Comparison of ENCODE assay signal across 13 cellular contexts in the genomic region with DNA sequence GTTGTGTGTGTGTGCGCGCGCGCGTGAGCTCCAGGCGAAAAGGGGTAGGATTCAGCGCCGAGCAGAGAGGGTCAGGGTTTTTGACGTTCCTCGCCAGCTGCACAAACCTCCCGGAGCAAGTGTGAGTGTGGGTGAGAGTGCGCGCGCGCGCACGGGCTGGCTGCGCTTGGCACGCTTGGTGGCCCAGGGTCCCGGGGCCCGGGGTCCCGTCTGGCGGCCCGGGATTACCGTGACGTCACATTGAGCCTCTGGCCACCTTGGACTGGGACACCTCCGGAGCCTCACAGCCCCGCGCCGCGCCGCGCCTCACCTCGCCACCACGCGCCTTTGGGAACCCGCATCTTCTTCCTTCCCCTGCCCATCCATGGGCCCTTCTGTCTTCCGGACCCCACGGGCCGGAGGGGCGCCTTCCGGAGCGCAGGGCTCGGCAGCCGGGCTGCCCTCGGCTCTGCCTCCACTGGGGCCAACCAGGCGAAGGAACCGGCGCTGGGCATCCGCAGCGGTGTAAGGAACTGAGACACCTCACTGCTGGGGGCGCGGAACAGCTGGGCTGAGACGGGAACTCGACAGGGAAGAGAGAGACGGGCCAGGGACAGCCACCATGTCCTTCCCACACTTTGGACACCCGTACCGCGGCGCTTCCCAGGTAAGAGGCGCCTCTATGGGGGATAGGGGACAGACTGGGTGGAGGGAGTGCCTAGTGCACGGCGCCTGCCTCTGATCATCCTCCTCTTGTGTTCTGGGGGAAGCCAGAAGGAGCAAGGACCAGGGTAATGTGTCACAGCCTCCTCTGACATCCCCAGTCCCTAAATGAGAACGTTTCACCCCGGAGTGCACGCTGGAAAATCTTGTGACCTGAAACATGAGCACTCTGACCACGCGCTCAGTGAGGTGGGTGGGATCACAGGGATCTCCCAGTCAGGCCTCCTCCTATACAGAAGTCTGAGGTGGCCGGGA. TPM values are rescaled to one million over a fixed set of nuclear protein-coding genes. Genes with fewer than 3 reads are reported as not detected.
DNase-seq lines count a peak whose midpoint lies in the region; ATAC-seq and TF ChIP-seq lines count a peak whose summit lies in the region.
"Had no signal": no experiment of that assay in that cellular context is flagged by ENCODE, and none has a peak within 500 bp of the region (broad histone marks: within the 10 kb centered on the region; RNA-seq: fewer than 3 reads in every experiment).

No MANE protein-coding gene starts in this region.

- H3K4me2 ChIP-seq in H9 (ENCODE audit: insufficient read depth, insufficient read length, low read length): peak overlapping the region; percentile 67

- DNase-seq in H9 (peak; percentile 49), kidney epithelial cell (ENCODE audit: low read depth) (no peak), NCI-H446 treated with DMSO at 0.1 percent for 48 hours (lab: John Stamatoyannopoulos, UW) (no peak), NCI-H1436 (lab: John Stamatoyannopoulos, UW) (no peak)
- DNase-seq in CD8-positive, alpha-beta memory T cell: no peak
- DNase-seq: MV-4-11; NK-92 treated with Interleukin-12 subunit alpha and Interleukin-12 subunit beta, amount 100 ng/mL, for 24 hours had no signal

- no peak for ATAC-seq in GM19455 (IDR thresholded peaks at IDR 0.05; ENCODE audit: unreplicated experiment)
- ATAC-seq: natural killer cell treated with Interleukin-12 subunit alpha and Interleukin-12 subunit beta and Interleukin-15 and Interleukin-18, amount 100 ng/mL, for 72 hours had no signal

- TF ChIP-seq CTCF in H9 (conservative IDR thresholded peaks at IDR 0.05): no peak
- no peak for TF ChIP-seq CTCF in brain (conservative IDR thresholded peaks at IDR 0.05)
- TF ChIP-seq CTCF in kidney epithelial cell (IDR thresholded peaks at IDR 0.05; ENCODE audit: insufficient read depth, low read length, poor library complexity, severe bottlenecking): no peak

- no peaks in the 10 kb centered on the region for H4K20me1 ChIP-seq in H9 (ENCODE audit: control insufficient read depth, insufficient read depth, insufficient read length)

- H3K36me3 Mint-ChIP-seq in H9 (ENCODE audit: insufficient read depth in 1 of 3, low read depth in 3 of 3) (no peaks in the 10 kb centered on the region), brain (no peaks in the 10 kb centered on the region)
- peaks cover 0 to 2% (median 0%) of the 10 kb centered on the region in 3 donors for H3K36me3 Mint-ChIP-seq in CD8-positive, alpha-beta memory T cell
- H3K36me3 Mint-ChIP-seq: natural killer cell treated with Interleukin-12 subunit alpha and Interleukin-12 subunit beta and Interleukin-15 and Interleukin-18, amount 100 ng/mL, for 72 hours had no signal

- H4K8ac ChIP-seq in H9 (replicated peaks; ENCODE audit: insufficient read length, low read depth, low read length): no peak overlapping the region

- no CpG with 5 or more reads among the region's 69 CpGs for WGBS in H9 (ENCODE audit: extremely low coverage, insufficient read length, low lambda C conversion rate)

- no peak overlapping the region for H2BK15ac ChIP-seq in H9 (ENCODE audit: low read depth, low read length)

- H3K14ac ChIP-seq in H9 (ENCODE audit: insufficient read depth, low read length): no peak overlapping the region

- peak overlapping the region; percentile 69 to 86 for H3K4me3 Mint-ChIP-seq in H9
- H3K4me3 Mint-ChIP-seq in brain: peak overlapping the region; percentile 69 to 90 (median 82)
- no peak overlapping the region for H3K4me3 Mint-ChIP-seq in CD8-positive, alpha-beta memory T cell
- H3K4me3 Mint-ChIP-seq: natural killer cell treated with Interleukin-12 subunit alpha and Interleukin-12 subunit beta and Interleukin-15 and Interleukin-18, amount 100 ng/mL, for 72 hours had no signal

- H3K27me3 ChIP-seq in H9 (ENCODE audit: insufficient read depth, low read length) (peaks cover 56% of the 10 kb centered on the region), kidney epithelial cell (ENCODE audit: control insufficient read depth, insufficient read depth, low read length) (peaks cover 52% of the 10 kb centered on the region), skeletal muscle tissue (ENCODE audit: control insufficient read depth in 3 of 3, insufficient read depth in 3 of 3, low read length in 3 of 3) (peaks cover 21 to 57% (median 35%) of the 10 kb centered on the region in 3 donors)
- H3K27me3 ChIP-seq in CD8-positive, alpha-beta memory T cell (ENCODE audit: insufficient read depth, low read length, poor library complexity, severe bottlenecking): no peaks in the 10 kb centered on the region

- H3K9me3 Mint-ChIP-seq in H9 (no peaks in the 10 kb centered on the region; a peak in 2 of 5 replicates), brain (peaks cover 0 to 3% (median 0%) of the 10 kb centered on the region in 5 experiments)
- peaks cover 0 to 5% (median 0%) of the 10 kb centered on the region in 5 donors for H3K9me3 Mint-ChIP-seq in CD8-positive, alpha-beta memory T cell
- H3K9me3 Mint-ChIP-seq: natural killer cell treated with Interleukin-12 subunit alpha and Interleukin-12 subunit beta and Interleukin-15 and Interleukin-18, amount 100 ng/mL, for 72 hours had no signal

- no peak overlapping the region for H2BK120ac ChIP-seq in H9 (ENCODE audit: low read depth, low read length, poor library complexity, severe bottlenecking)

- no peak overlapping the region for H3K23ac ChIP-seq in H9 (ENCODE audit: insufficient read length, low read depth, low read length)

- no peak overlapping the region for H3K9ac ChIP-seq in H9 (ENCODE audit: extremely low read depth, insufficient read length, low read length)
- H3K9ac ChIP-seq in skeletal muscle tissue (ENCODE audit: low read depth in 1 of 3, low read length in 3 of 3): peak overlapping the region in 2 of 3 donors; percentile 70 to 86

- H3K27ac Mint-ChIP-seq in H9 (no peak overlapping the region), brain (peak overlapping the region in 2 of 5 experiments; percentile 17 to 55)
- no peak overlapping the region for H3K27ac Mint-ChIP-seq in CD8-positive, alpha-beta memory T cell
- H3K27ac Mint-ChIP-seq: natural killer cell treated with Interleukin-12 subunit alpha and Interleukin-12 subunit beta and Interleukin-15 and Interleukin-18, amount 100 ng/mL, for 72 hours had no signal

- POLR2A ChIA-PET in CD8-positive, alpha-beta memory T cell (lab: Charles Lee): no interaction called here

- H3K4me1 Mint-ChIP-seq in H9 (peaks cover 15 to 41% of the 10 kb centered on the region in 2 experiments), brain (peaks cover 13% of the 10 kb centered on the region)
- H3K4me1 Mint-ChIP-seq in CD8-positive, alpha-beta memory T cell: peaks cover 0 to 3% (median 0%) of the 10 kb centered on the region in 3 donors

- H3K23me2 ChIP-seq in H9 (ENCODE audit: insufficient read length, low read depth, low read length, poor library complexity, severe bottlenecking): peaks cover 14% of the 10 kb centered on the region

- H3K4me1 ChIP-seq in H9 (ENCODE audit: insufficient read depth, low read length): no peaks in the 10 kb centered on the region
- H3K4me1 ChIP-seq in skeletal muscle tissue (ENCODE audit: control insufficient read depth in 3 of 3, insufficient read depth in 3 of 3, low read length in 3 of 3): peaks cover 4 to 10% (median 8%) of the 10 kb centered on the region in 3 donors
- H3K4me1 ChIP-seq in CD8-positive, alpha-beta memory T cell (ENCODE audit: insufficient read depth, low read length): no peaks in the 10 kb centered on the region
- H3K4me1 ChIP-seq: foreskin keratinocyte had no signal

- H3K9me3 ChIP-seq in H9 (ENCODE audit: control insufficient read depth, low read depth, low read length) (no peaks in the 10 kb centered on the region), skeletal muscle tissue (ENCODE audit: control insufficient read depth in 3 of 3, low read length in 3 of 3) (no peaks in the 10 kb centered on the region)
- H3K9me3 ChIP-seq in CD8-positive, alpha-beta memory T cell (ENCODE audit: low read length): no peaks in the 10 kb centered on the region
- H3K9me3 ChIP-seq: tibial nerve had no signal

- H3K4me3 ChIP-seq in kidney epithelial cell (ENCODE audit: low read depth, low read length): peak overlapping the region; percentile 37
- peak overlapping the region; percentile 54 to 70 (median 63) for H3K4me3 ChIP-seq in skeletal muscle tissue (ENCODE audit: low read length in 3 of 3)
- no peak overlapping the region for H3K4me3 ChIP-seq in CD8-positive, alpha-beta memory T cell (ENCODE audit: low read length)

- H3K56ac ChIP-seq in H9 (ENCODE audit: insufficient read length, low read depth, low read length): no peak overlapping the region

- H4K91ac ChIP-seq in H9 (ENCODE audit: insufficient read length, low read depth, low read length): no peak overlapping the region

- H3K27me3 Mint-ChIP-seq in H9 (ENCODE audit: low read depth) (peaks cover 99% of the 10 kb centered on the region), brain (peaks cover 98% of the 10 kb centered on the region)
- H3K27me3 Mint-ChIP-seq in CD8-positive, alpha-beta memory T cell: peaks cover 36 to 52% of the 10 kb centered on the region in 2 donors

- H3K4ac ChIP-seq in H9 (ENCODE audit: low read depth, low read length): no peak overlapping the region

- H3K79me2 ChIP-seq in H9 (ENCODE audit: insufficient read depth, low read length): no peaks in the 10 kb centered on the region

- no peak overlapping the region for H3K27ac ChIP-seq in H9 (ENCODE audit: insufficient read length, low read depth, low read length)
- peak overlapping the region; percentile 83 for H3K27ac ChIP-seq in skeletal muscle tissue (ENCODE audit: low read depth, low read length)
- H3K27ac ChIP-seq in CD8-positive, alpha-beta memory T cell (ENCODE audit: low read depth, low read length): no peak overlapping the region
- H3K27ac ChIP-seq: foreskin keratinocyte, tibial nerve had no signal

- H3K36me3 ChIP-seq in kidney epithelial cell (ENCODE audit: control insufficient read depth, insufficient read depth, low read length) (no peaks in the 10 kb centered on the region), skeletal muscle tissue (ENCODE audit: control insufficient read depth in 3 of 3, insufficient read depth in 3 of 3, low read length in 3 of 3) (peaks cover 0 to 3% (median 0%) of the 10 kb centered on the region in 3 donors)
- no peaks in the 10 kb centered on the region for H3K36me3 ChIP-seq in CD8-positive, alpha-beta memory T cell (ENCODE audit: insufficient read depth, low read length)
- H3K36me3 ChIP-seq: tibial nerve had no signal

- no peak overlapping the region for H3T11ph ChIP-seq in H9 (ENCODE audit: low read length)

- H2BK20ac ChIP-seq in H9 (ENCODE audit: low read depth, low read length, poor library complexity, severe bottlenecking): no peak overlapping the region

- H2BK5ac ChIP-seq in H9 (ENCODE audit: insufficient read length, low read length): no peak overlapping the region

- no peak overlapping the region for H2AFZ ChIP-seq in H9 (ENCODE audit: low read length)

- no peak overlapping the region for H2BK12ac ChIP-seq in H9 (ENCODE audit: insufficient read length, low read depth, low read length)

- no peak overlapping the region for H4K5ac ChIP-seq in H9 (ENCODE audit: insufficient read length, low read depth, low read length)

- CTCF ChIA-PET in CD8-positive, alpha-beta memory T cell (lab: Charles Lee): no interaction called here

- no peak overlapping the region for H2AK5ac ChIP-seq in H9 (ENCODE audit: insufficient read length, low read length)

- H3K18ac ChIP-seq in H9 (ENCODE audit: insufficient read length, low read depth, low read length): no peak overlapping the region

- no peaks in the 10 kb centered on the region for H3K79me1 ChIP-seq in H9 (ENCODE audit: insufficient read depth, low read depth, low read length, poor library complexity, severe bottlenecking)

RNA-seq across cellular contexts. Expression of a gene that starts 0.8 kb away (rescaled TPM):
- not detected in 2 replicates for total RNA-seq in H9 (2021)
- 0.10 TPM for polyA plus RNA-seq in brain (ENCODE audit: insufficient read depth, low read depth, low replicate concordance)
- total RNA-seq in kidney epithelial cell: 0.41 and 1.3 TPM in 2 replicates
- total RNA-seq in skeletal muscle tissue: not detected
- not detected for total RNA-seq in CD8-positive, alpha-beta memory T cell
- polyA plus RNA-seq in CD8-positive, alpha-beta memory T cell: not detected
- total RNA-seq: foreskin keratinocyte; natural killer cell treated with Interleukin-12 subunit alpha and Interleukin-12 subunit beta and Interleukin-15 and Interleukin-18, amount 100 ng/mL, for 72 hours had no signal
- polyA plus RNA-seq: foreskin keratinocyte had no signal

Comparison
In these comparisons a context has a peak if more than half of its experiments do, and no peak if none do; other contexts are left out.
1. H3K4me3 Mint-ChIP-seq: peak in H9 (2 of 2) and brain (5 of 5); none in CD8-positive, alpha-beta memory T cell (0 of 7).